8 cellular contexts compared by ENCODE assay signal in the genomic region with DNA sequence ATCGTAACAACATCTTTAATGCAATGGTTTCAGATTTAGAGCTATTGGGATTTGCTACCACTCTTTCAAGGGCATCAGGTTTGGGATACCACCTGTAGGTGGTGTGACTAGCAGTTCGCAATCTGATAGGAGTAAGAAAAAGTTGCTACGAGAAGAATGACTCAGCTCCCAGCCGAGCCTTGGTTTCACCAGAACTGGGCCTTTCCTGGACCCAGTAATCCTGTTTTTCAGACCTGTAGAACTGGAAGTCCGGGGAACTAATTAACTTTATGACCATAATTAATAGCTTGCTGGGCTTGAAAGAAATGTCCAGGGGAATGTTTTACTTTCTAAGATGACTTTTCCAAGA. TPM values are rescaled to one million over a fixed set of nuclear protein-coding genes. Genes with fewer than 3 reads are reported as not detected.
DNase-seq lines count a peak whose midpoint lies in the region; ATAC-seq, FAIRE-seq and TF ChIP-seq lines count a peak whose summit lies in the region.

No MANE protein-coding gene starts in this region.

- ATAC-seq in activated T-cell treated with anti-CD3 and anti-CD28 coated beads, Interleukin-2, amount 50 U/mL, for 4 hours, result peak; percentile 79 to 85

- peak; percentile 60 for FAIRE-seq in GM18507 (lab: Jason Lieb, UNC)

- peak; percentile 71 for DNase-seq in AG20443 (ENCODE audit: low spot score)
- DNase-seq in GM18507 (ENCODE audit: extremely low spot score, insufficient read length, low read depth), result no peak
- DNase-seq in LHCN-M2 (ENCODE audit: low read depth), result peak; percentile 37
- peak; percentile 33 for DNase-seq in activated T-cell treated with anti-CD3 and anti-CD28 coated beads, Interleukin-2, amount 50 U/mL, for 4 hours
- peak; percentile 74 for DNase-seq in fibroblast of villous mesenchyme (ENCODE audit: low read depth)
- DNase-seq in neural crest cell (ENCODE audit: low read depth, low spot score), result no peak
- DNase-seq in G401 (ENCODE audit: low spot score), result no peak
- no peak for DNase-seq in NCI-H446 treated with DMSO at 0.1 percent for 48 hours (lab: John Stamatoyannopoulos, UW)

- peak overlapping the region; percentile 91 for H3K27ac Mint-ChIP-seq in neural crest cell (ENCODE audit: unreplicated experiment)

- no peaks in the 10 kb centered on the region for H3K9me3 Mint-ChIP-seq in activated T-cell treated with anti-CD3 and anti-CD28 coated beads, Interleukin-2, amount 50 U/mL, for 4 hours
- H3K9me3 Mint-ChIP-seq in neural crest cell, result no peaks in the 10 kb centered on the region

- peak overlapping the region; percentile 82 for H3K4me3 ChIP-seq in fibroblast of villous mesenchyme (ENCODE audit: low read depth, low read length)

- peak overlapping the region; percentile 93 for H3K4me3 Mint-ChIP-seq in activated T-cell treated with anti-CD3 and anti-CD28 coated beads, Interleukin-2, amount 50 U/mL, for 4 hours
- H3K4me3 Mint-ChIP-seq in neural crest cell, result peak overlapping the region; percentile 97

- TF ChIP-seq CTCF in fibroblast of villous mesenchyme (IDR thresholded peaks at IDR 0.05; ENCODE audit: insufficient read depth, low read depth, low read length) (peak; percentile 41), neural crest cell (conservative IDR thresholded peaks at IDR 0.05) (no peak)

- peaks cover 21% of the 10 kb centered on the region for H3K36me3 Mint-ChIP-seq in activated T-cell treated with anti-CD3 and anti-CD28 coated beads, Interleukin-2, amount 50 U/mL, for 4 hours (ENCODE audit: insufficient read depth)
- peaks cover 3% of the 10 kb centered on the region for H3K36me3 Mint-ChIP-seq in neural crest cell (ENCODE audit: low read depth)

- no peaks in the 10 kb centered on the region for H3K27me3 Mint-ChIP-seq in activated T-cell treated with anti-CD3 and anti-CD28 coated beads, Interleukin-2, amount 50 U/mL, for 4 hours (ENCODE audit: low read depth)
- H3K27me3 Mint-ChIP-seq in neural crest cell (ENCODE audit: low read depth), result peaks cover 36% of the 10 kb centered on the region

- in situ Hi-C loops in G401 (cut with HindIII; ENCODE audit: low sequenced_read_pairs), result no loop called here

- H3K4me1 Mint-ChIP-seq in activated T-cell treated with anti-CD3 and anti-CD28 coated beads, Interleukin-2, amount 50 U/mL, for 4 hours (ENCODE audit: low read depth), result peaks cover 25% of the 10 kb centered on the region
- peaks cover 23% of the 10 kb centered on the region for H3K4me1 Mint-ChIP-seq in neural crest cell

RNA-seq across cellular contexts. Expression of a gene that starts 0.8 kb away (rescaled TPM):
- total RNA-seq in LHCN-M2 (2014; rRNA removed) (6.5 and 9.8 TPM in 2 replicates), fibroblast of villous mesenchyme (13.4 and 32.2 TPM in 2 replicates), neural crest cell (11.2 and 11.6 TPM in 2 replicates)
- polyA plus RNA-seq in LHCN-M2 (2012), result 51.0 TPM
- 1 to 10 TPM; 1.9 to 3.9 (median 2.1) TPM for total RNA-seq in activated T-cell treated with anti-CD3 and anti-CD28 coated beads, Interleukin-2, amount 50 U/mL, for 4 hours
- total RNA-seq in G401 (2014; rRNA removed; shearing (Covaris generic)), result 8.1 and 8.9 TPM in 2 replicates

RNA-seq across cellular contexts. Expression of a gene that starts 9.8 kb away (rescaled TPM):
- 284 and 290 TPM in 2 replicates for total RNA-seq in LHCN-M2 (2014; rRNA removed)
- 462 TPM for polyA plus RNA-seq in LHCN-M2 (2012)
- total RNA-seq in activated T-cell treated with anti-CD3 and anti-CD28 coated beads, Interleukin-2, amount 50 U/mL, for 4 hours, result 100 to 1,000 TPM; 287 to 323 (median 300) TPM
- 318 and 369 TPM in 2 replicates for total RNA-seq in fibroblast of villous mesenchyme
- 151 and 155 TPM in 2 replicates for total RNA-seq in neural crest cell
- total RNA-seq in G401 (2014; rRNA removed; shearing (Covaris generic)), result 381 and 389 TPM in 2 replicates

RNA-seq across cellular contexts. Expression of a gene that starts 45.3 kb away (rescaled TPM):
- total RNA-seq in LHCN-M2 (2014; rRNA removed) (not detected in 2 replicates), fibroblast of villous mesenchyme (not detected in 2 replicates), neural crest cell (not detected in 2 replicates)
- polyA plus RNA-seq in LHCN-M2 (2012), result not detected
- not detected for total RNA-seq in activated T-cell treated with anti-CD3 and anti-CD28 coated beads, Interleukin-2, amount 50 U/mL, for 4 hours
- total RNA-seq in G401 (2014; rRNA removed; shearing (Covaris generic)), result not detected in 2 replicates

Comparison
In these comparisons a context has a peak if more than half of its experiments do, and no peak if none do; other contexts are left out.
1. DNase-seq: peak in AG20443 (single experiment), LHCN-M2 (single experiment), activated T-cell treated with anti-CD3 and anti-CD28 coated beads, Interleukin-2, amount 50 U/mL, for 4 hours (single experiment) and fibroblast of villous mesenchyme (single experiment); none in GM18507 (single experiment), neural crest cell (single experiment), G401 (single experiment) and NCI-H446 treated with DMSO at 0.1 percent for 48 hours (single experiment).